In genomic region chr3:187679638-187680396, GRCh38 we compare ENCODE assay signal across 8 cellular contexts. TPM values are rescaled to one million over a fixed set of nuclear protein-coding genes. Genes with fewer than 3 reads are reported as not detected.
DNase-seq lines count a peak whose midpoint lies in the region; ATAC-seq and TF ChIP-seq lines count a peak whose summit lies in the region.

No MANE protein-coding gene starts in this region.

- H3K4me3 ChIP-seq in adipocyte (ENCODE audit: low read length): no peak overlapping the region
- no peak overlapping the region for H3K4me3 ChIP-seq in retinal pigment epithelial cell (ENCODE audit: low read length)

- peak; percentile 93 for TF ChIP-seq CTCF in retinal pigment epithelial cell (conservative IDR thresholded peaks at IDR 0.05; ENCODE audit: low read depth, low read length)

- ATAC-seq in left ventricle myocardium superior (peak; percentile 97), GM18861 (IDR thresholded peaks at IDR 0.05; ENCODE audit: unreplicated experiment) (no peak)

- peaks cover 6% of the 10 kb centered on the region for H3K9me3 ChIP-seq in adipocyte (ENCODE audit: control insufficient read depth, low read length)

- peak; percentile 57 for DNase-seq in COLO668 (lab: John Stamatoyannopoulos, UW; ENCODE audit: unreplicated experiment)
- peak; percentile 36 for DNase-seq in GOT3 (lab: John Stamatoyannopoulos, UW)
- DNase-seq in NCI-H128 (lab: John Stamatoyannopoulos, UW; ENCODE audit: unreplicated experiment): peak; percentile 58
- DNase-seq in SW 1271 (lab: John Stamatoyannopoulos, UW): peak; percentile 20 to 68
- DNase-seq in adipocyte (ENCODE audit: low read depth): peak; percentile 84
- peak; percentile 80 for DNase-seq in left ventricle myocardium superior
- DNase-seq in retinal pigment epithelial cell (ENCODE audit: low read depth): no peak

- no peaks in the 10 kb centered on the region for H3K27me3 ChIP-seq in adipocyte (replicated peaks; ENCODE audit: control insufficient read depth, insufficient read depth, low read length)

- H3K4me1 ChIP-seq in adipocyte (ENCODE audit: control insufficient read depth, insufficient read depth, low read length): no peaks in the 10 kb centered on the region

- no peak overlapping the region for H3K9ac ChIP-seq in adipocyte (ENCODE audit: low read length)

- no peaks in the 10 kb centered on the region for H3K36me3 ChIP-seq in adipocyte (ENCODE audit: control insufficient read depth, insufficient read depth, low read length, severe bottlenecking)

- intact Hi-C loops in left ventricle myocardium superior (cut with micrococcal nuclease): loop anchor here (1.0 to 10.0 kb wide), 2 partner anchors 361 to 465 kb away; no protein-coding TSS in a partner anchor

RNA-seq across cellular contexts. Expression of gene SST, which starts 9.6 kb away (rescaled TPM):
- total RNA-seq in left ventricle myocardium superior: not detected

RNA-seq across cellular contexts. Expression of gene RTP2, which starts 22.5 kb away (rescaled TPM):
- not detected for total RNA-seq in left ventricle myocardium superior
